In the genomic region with DNA sequence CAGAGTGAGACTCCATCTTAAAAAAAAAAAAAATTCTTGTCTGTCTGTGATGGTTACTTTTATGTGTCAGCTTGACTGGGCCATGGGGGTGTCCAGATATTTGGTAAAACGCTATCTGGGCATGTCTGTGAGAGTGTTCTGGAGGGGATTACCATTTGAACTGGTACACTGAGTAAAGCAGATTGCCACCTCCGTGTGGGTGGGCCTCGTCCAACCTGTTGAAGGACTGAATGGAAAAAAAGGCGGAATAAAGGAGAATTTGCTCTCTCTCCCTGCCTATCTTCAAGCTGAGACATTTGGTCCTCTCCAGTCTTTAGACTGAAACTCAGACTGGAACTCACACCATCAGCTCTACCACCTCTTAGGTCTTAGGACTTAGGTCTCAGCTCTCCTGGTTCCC, we compare ENCODE assay signal across 35 cellular contexts.
"Had no signal": no experiment of that assay in that cellular context is flagged by ENCODE, and none has a peak within 500 bp of the region (broad histone marks: within the 10 kb centered on the region; RNA-seq: fewer than 3 reads in every experiment).

No MANE protein-coding gene starts in this region.

- H3K9me3 ChIP-seq: MG63 had no signal

- H3K27me3 ChIP-seq: MG63 had no signal

- H3K4me3 ChIP-seq: MG63 had no signal

- DNase-seq: Kasumi-1, MG63, MM.1S, MV-4-11, NCI-H1048, NCI-H1092, NCI-H1092 treated with DMSO at 0.1 percent for 48 hours, NCI-H1105, NCI-H1105 treated with DMSO at 0.1 percent for 48 hours, NCI-H1417, NCI-H1417 treated with DMSO at 0.1 percent for 48 hours, NCI-H1436, NCI-H1436 treated with DMSO at 0.1 percent for 48 hours, NCI-H146, NCI-H1694, NCI-H1694 treated with DMSO at 0.1 percent for 48 hours, NCI-H187, NCI-H187 treated with DMSO at 0.1 percent for 48 hours, NCI-H1930, NCI-H2029, NCI-H2029 treated with DMSO at 0.1 percent for 48 hours, NCI-H2081, NCI-H2081 treated with DMSO at 0.1 percent for 48 hours, NCI-H2107, NCI-H2171, NCI-H2171 treated with DMSO at 0.1 percent for 48 hours, NCI-H2227 treated with DMSO at 0.1 percent for 48 hours, NCI-H226, NCI-H345, NCI-H446, NCI-H446 treated with DMSO at 0.1 percent for 48 hours, NCI-H510A, NCI-H510A treated with DMSO at 0.1 percent for 48 hours, NCI-H524, NCI-H524 treated with DMSO at 0.1 percent for 48 hours had no signal

- H3K36me3 ChIP-seq: MG63 had no signal
